In the genomic region with DNA sequence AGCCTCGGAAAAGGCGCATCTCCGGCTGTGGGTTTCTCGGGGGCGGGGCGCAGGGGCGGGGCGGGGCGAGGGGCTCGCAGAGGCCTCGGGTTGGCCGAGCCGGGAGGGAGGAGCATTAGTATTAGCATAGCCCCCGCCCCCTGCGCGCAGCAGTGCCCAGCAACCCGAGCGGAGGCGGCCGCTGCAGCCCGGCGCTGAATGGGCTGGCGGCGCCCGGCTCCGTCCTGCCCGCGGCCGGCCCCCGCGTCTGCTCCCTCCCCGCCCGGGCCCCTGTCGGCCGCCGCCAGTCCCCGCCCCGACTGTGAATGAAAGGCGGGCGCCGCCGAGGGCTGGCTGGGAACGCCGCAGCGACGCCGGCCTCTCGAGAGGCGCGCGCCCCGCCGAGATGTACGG, we compare ENCODE assay signal across 8 cellular contexts. TPM values are rescaled to one million over a fixed set of nuclear protein-coding genes. Genes with fewer than 3 reads are reported as not detected.
A peak's percentile ranks its signal among the peaks of the same experiment; 100 is the strongest.
DNase-seq lines count a peak whose midpoint lies in the region; ATAC-seq and TF ChIP-seq lines count a peak whose summit lies in the region.

A gene with protein sequence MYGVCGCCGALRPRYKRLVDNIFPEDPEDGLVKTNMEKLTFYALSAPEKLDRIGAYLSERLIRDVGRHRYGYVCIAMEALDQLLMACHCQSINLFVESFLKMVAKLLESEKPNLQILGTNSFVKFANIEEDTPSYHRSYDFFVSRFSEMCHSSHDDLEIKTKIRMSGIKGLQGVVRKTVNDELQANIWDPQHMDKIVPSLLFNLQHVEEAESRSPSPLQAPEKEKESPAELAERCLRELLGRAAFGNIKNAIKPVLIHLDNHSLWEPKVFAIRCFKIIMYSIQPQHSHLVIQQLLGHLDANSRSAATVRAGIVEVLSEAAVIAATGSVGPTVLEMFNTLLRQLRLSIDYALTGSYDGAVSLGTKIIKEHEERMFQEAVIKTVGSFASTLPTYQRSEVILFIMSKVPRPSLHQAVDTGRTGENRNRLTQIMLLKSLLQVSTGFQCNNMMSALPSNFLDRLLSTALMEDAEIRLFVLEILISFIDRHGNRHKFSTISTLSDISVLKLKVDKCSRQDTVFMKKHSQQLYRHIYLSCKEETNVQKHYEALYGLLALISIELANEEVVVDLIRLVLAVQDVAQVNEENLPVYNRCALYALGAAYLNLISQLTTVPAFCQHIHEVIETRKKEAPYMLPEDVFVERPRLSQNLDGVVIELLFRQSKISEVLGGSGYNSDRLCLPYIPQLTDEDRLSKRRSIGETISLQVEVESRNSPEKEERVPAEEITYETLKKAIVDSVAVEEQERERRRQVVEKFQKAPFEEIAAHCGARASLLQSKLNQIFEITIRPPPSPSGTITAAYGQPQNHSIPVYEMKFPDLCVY (plus strand): TSS at position 149 of the 393 bp plus-strand sequence. CDS start 237 bp downstream, at position 386.

- H3K9me3 ChIP-seq in T-helper 17 cell (ENCODE audit: control insufficient read depth, low read length, poor library complexity, severe bottlenecking): no peaks in the 10 kb centered on the region
- no peaks in the 10 kb centered on the region for H3K9me3 ChIP-seq in left ventricle myocardium inferior (replicated peaks)
- no peaks in the 10 kb centered on the region for H3K9me3 ChIP-seq in upper lobe of right lung

- no peak for TF ChIP-seq CTCF in GM13977 (IDR thresholded peaks at IDR 0.05; ENCODE audit: extremely low read depth, insufficient read depth, missing control alignments)
- peak; percentile 25 for TF ChIP-seq CTCF in left ventricle myocardium inferior (IDR thresholded peaks at IDR 0.05; ENCODE audit: borderline replicate concordance)
- no peak for TF ChIP-seq CTCF in progenitor cell of endocrine pancreas (IDR thresholded peaks at IDR 0.05; ENCODE audit: unreplicated experiment)
- TF ChIP-seq CTCF in upper lobe of right lung (IDR thresholded peaks at IDR 0.05): no peak

- intact Hi-C loops in left ventricle myocardium inferior (cut with micrococcal nuclease): no loop called here
- intact Hi-C loops in upper lobe of right lung (cut with DNase I): no loop called here

- H3K27ac Mint-ChIP-seq in T-helper 17 cell (no peak within 1 kb of the TSS), progenitor cell of endocrine pancreas (peak within 1 kb of the TSS; percentile 93)

- peak; percentile 98 for DNase-seq in GM13977 (ENCODE audit: low spot score)
- DNase-seq in NCI-H1694 (lab: John Stamatoyannopoulos, UW): peak; percentile 92
- peak; percentile 80 to 89 (median 88) for DNase-seq in T-helper 17 cell
- DNase-seq in left ventricle myocardium inferior: peak; percentile 97
- peak; percentile 91 for DNase-seq in progenitor cell of endocrine pancreas (ENCODE audit: low spot score, unreplicated experiment)
- peak; percentile 98 for DNase-seq in upper lobe of right lung

- peaks cover 43% of the 10 kb centered on the region for H3K27me3 Mint-ChIP-seq in T-helper 17 cell
- H3K27me3 Mint-ChIP-seq in progenitor cell of endocrine pancreas: peaks cover 13% of the 10 kb centered on the region

- H3K27me3 ChIP-seq in left ventricle myocardium inferior (ENCODE audit: low read depth): no peaks in the 10 kb centered on the region
- peaks cover 16% of the 10 kb centered on the region for H3K27me3 ChIP-seq in upper lobe of right lung

- in situ Hi-C loops in GM13977 (cut with MboI; ENCODE audit: low pct_unique_long_range_greater_than_20kb, low sequenced_read_pairs, unreplicated experiment): no loop called here

- H3K27ac ChIP-seq in angular gyrus (ENCODE audit: low read depth, low read length) (peak within 1 kb of the TSS; percentile 87), left ventricle myocardium inferior (replicated peaks) (peak within 1 kb of the TSS; percentile 94), upper lobe of right lung (peak within 1 kb of the TSS; percentile 67)

- H3K36me3 ChIP-seq in left ventricle myocardium inferior (no peaks in the 10 kb centered on the region), upper lobe of right lung (no peaks in the 10 kb centered on the region)

- no peaks in the 10 kb centered on the region for H3K9me3 Mint-ChIP-seq in progenitor cell of endocrine pancreas (ENCODE audit: low read depth)

- peak within 1 kb of the TSS; percentile 96 for H3K4me3 ChIP-seq in left ventricle myocardium inferior
- H3K4me3 ChIP-seq in upper lobe of right lung: peak within 1 kb of the TSS; percentile 80

- H3K36me3 Mint-ChIP-seq in T-helper 17 cell (ENCODE audit: low read depth) (peaks cover 3% of the 10 kb centered on the region), progenitor cell of endocrine pancreas (ENCODE audit: insufficient read depth) (peaks cover 2% of the 10 kb centered on the region)

- peaks cover 19% of the 10 kb centered on the region for H3K4me1 Mint-ChIP-seq in T-helper 17 cell
- H3K4me1 Mint-ChIP-seq in progenitor cell of endocrine pancreas (ENCODE audit: low read depth): peaks cover 14% of the 10 kb centered on the region

- H3K4me1 ChIP-seq in left ventricle myocardium inferior (peaks cover 26% of the 10 kb centered on the region), upper lobe of right lung (peaks cover 19% of the 10 kb centered on the region)

- ATAC-seq in HG02870 (IDR thresholded peaks at IDR 0.05; ENCODE audit: unreplicated experiment) (peak; percentile 73), T-helper 17 cell (peak; percentile 99), upper lobe of right lung (peak; percentile 98)

- H3K4me3 Mint-ChIP-seq in T-helper 17 cell (peak within 1 kb of the TSS; percentile 90), progenitor cell of endocrine pancreas (ENCODE audit: low read depth) (peak within 1 kb of the TSS; percentile 86)

RNA-seq across cellular contexts. Expression of the gene that starts here (rescaled TPM):
- total RNA-seq in T-helper 17 cell (not detected), left ventricle myocardium inferior (8.7 TPM), progenitor cell of endocrine pancreas (22.1 and 23.3 TPM in 2 replicates), upper lobe of right lung (10.7 TPM)

Comparison
In these comparisons a context has a peak if more than half of its experiments do, and no peak if none do; other contexts are left out.
1. Peak in every context shown above with its lines: DNase-seq, ATAC-seq, H3K4me3 ChIP-seq and H3K27ac ChIP-seq.
2. Peak in DNase-seq and ATAC-seq in T-helper 17 cell; RNA of the gene not detected or under 1 TPM.